Comparison of ENCODE assay signal across 21 cellular contexts in the genomic region with DNA sequence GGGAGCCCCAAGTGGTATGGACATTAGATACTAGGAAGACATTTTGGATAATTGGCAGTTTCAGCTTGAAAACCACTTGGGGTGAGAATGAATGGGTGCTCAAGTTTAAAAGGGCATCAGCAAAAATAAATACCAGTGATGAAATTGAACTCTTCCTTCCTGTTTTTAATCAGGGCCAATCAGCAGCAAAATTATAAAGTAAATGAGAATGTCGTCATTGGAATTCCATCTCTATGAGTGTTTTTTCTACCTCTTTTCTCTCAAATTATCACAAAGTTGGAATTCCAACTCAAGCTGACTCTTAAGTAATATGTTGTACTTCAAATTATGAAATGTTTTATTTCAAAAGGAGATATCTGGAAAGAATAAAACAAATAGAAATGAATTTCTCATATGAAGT.
DNase-seq lines count a peak whose midpoint lies in the region; ATAC-seq and TF ChIP-seq lines count a peak whose summit lies in the region.
"Had no signal": no experiment of that assay in that cellular context is flagged by ENCODE, and none has a peak within 500 bp of the region (broad histone marks: within the 10 kb centered on the region; RNA-seq: fewer than 3 reads in every experiment).

No MANE protein-coding gene starts in this region.

- H3K4me2 ChIP-seq in mesenchymal stem cell (ENCODE audit: low read length, poor library complexity, severe bottlenecking): no peak overlapping the region

- no peaks in the 10 kb centered on the region for H3K27me3 Mint-ChIP-seq in type B pancreatic cell
- H3K27me3 Mint-ChIP-seq: activated CD8-positive, alpha-beta memory T cell treated with anti-CD3 and anti-CD28 coated beads, Interleukin-2, amount 10 ng/mL, durations not matched to agents 7 days and 5 days; activated T-helper 17 cell treated with anti-CD3 and anti-CD28 coated beads, Interleukin-2, amount 50 U/mL, for 72 hours had no signal

- no peak overlapping the region for H3K14ac ChIP-seq in mesenchymal stem cell (ENCODE audit: low read length in 2 of 2)

- no peak overlapping the region for H3K18ac ChIP-seq in mesenchymal stem cell (ENCODE audit: low read depth in 1 of 2, low read length in 2 of 2)

- H2BK12ac ChIP-seq in mesenchymal stem cell (ENCODE audit: low read length in 2 of 2): no peak overlapping the region

- no peak for TF ChIP-seq CTCF in type B pancreatic cell (conservative IDR thresholded peaks at IDR 0.05)

- no peaks in the 10 kb centered on the region for H3K9me3 ChIP-seq in mesenchymal stem cell (ENCODE audit: control insufficient read depth, low read length)

- H2AK5ac ChIP-seq in mesenchymal stem cell (ENCODE audit: low read length, severe bottlenecking): no peak overlapping the region

- no peak overlapping the region for H4K91ac ChIP-seq in mesenchymal stem cell (ENCODE audit: low read length)

- H3K4me1 ChIP-seq in mesenchymal stem cell (ENCODE audit: control insufficient read depth, insufficient read depth, low read depth, low read length): peaks cover 3% of the 10 kb centered on the region

- H2BK15ac ChIP-seq in mesenchymal stem cell (ENCODE audit: low read depth, poor library complexity, severe bottlenecking): no peak overlapping the region

- H2BK120ac ChIP-seq in mesenchymal stem cell (ENCODE audit: low read depth, low read length): no peak overlapping the region

- H3K36me3 Mint-ChIP-seq in type B pancreatic cell: no peaks in the 10 kb centered on the region
- H3K36me3 Mint-ChIP-seq: activated CD8-positive, alpha-beta memory T cell treated with anti-CD3 and anti-CD28 coated beads, Interleukin-2, amount 10 ng/mL, durations not matched to agents 7 days and 5 days; stimulated activated effector memory CD8-positive, alpha-beta T cell treated with anti-CD3 and anti-CD28 coated beads, Interleukin-12 subunit alpha, Interleukin-12 subunit beta, amount 100 ng/mL, for 72 hours had no signal

- no peaks in the 10 kb centered on the region for H3K9me3 Mint-ChIP-seq in type B pancreatic cell
- H3K9me3 Mint-ChIP-seq: neural crest cell had no signal

- H3K27me3 ChIP-seq in mesenchymal stem cell (ENCODE audit: control insufficient read depth in 1 of 2, insufficient read depth in 1 of 2, low read length in 2 of 2): no peaks in the 10 kb centered on the region

- no peak overlapping the region for H3K27ac Mint-ChIP-seq in type B pancreatic cell
- H3K27ac Mint-ChIP-seq: activated CD8-positive, alpha-beta memory T cell treated with anti-CD3 and anti-CD28 coated beads, Interleukin-2, amount 10 ng/mL, durations not matched to agents 7 days and 5 days; activated T-helper 17 cell treated with anti-CD3 and anti-CD28 coated beads, Interleukin-2, amount 50 U/mL, for 72 hours; stimulated activated effector memory CD8-positive, alpha-beta T cell treated with anti-CD3 and anti-CD28 coated beads, Interleukin-12 subunit alpha, Interleukin-12 subunit beta, amount 100 ng/mL, for 72 hours had no signal

- WGBS in mesenchymal stem cell: no CpG with 5 or more reads among the region's 1 CpG

- peak; percentile 82 for DNase-seq in EH (ENCODE audit: low read depth)
- DNase-seq in M059J (ENCODE audit: low read depth): peak; percentile 72
- peak; percentile 82 for DNase-seq in amniotic epithelial cell (ENCODE audit: low read depth)
- DNase-seq in mesenchymal stem cell: no peak
- no peak for DNase-seq in mesenteric fat pad (ENCODE audit: low spot score)
- no peak for DNase-seq in type B pancreatic cell (ENCODE audit: extremely low spot score, unreplicated experiment)
- DNase-seq: activated CD4-positive, alpha-beta T cell treated with anti-CD3 and anti-CD28 coated beads for 1 hour; activated CD8-positive, alpha-beta memory T cell treated with anti-CD3 and anti-CD28 coated beads, Interleukin-2, amount 10 ng/mL, durations not matched to agents 7 days and 5 days; C1 segment of cervical spinal cord; central memory CD4-positive, alpha-beta T cell; effector CD4-positive, alpha-beta T cell; hypothalamus; mesendoderm; NCI-H1930; NCI-H526; T1000 had no signal

- H3K4ac ChIP-seq in mesenchymal stem cell (ENCODE audit: low read depth in 1 of 2, low read length in 2 of 2): no peak overlapping the region

- H3K4me3 ChIP-seq in mesenchymal stem cell (ENCODE audit: insufficient read depth in 1 of 2, low read depth in 1 of 2, low read length in 2 of 2): no peak overlapping the region
- H3K4me3 ChIP-seq: SK-N-MC had no signal

- H3K79me1 ChIP-seq in mesenchymal stem cell (replicated peaks; ENCODE audit: low read length, poor library complexity, severe bottlenecking): no peaks in the 10 kb centered on the region

- H3K9ac ChIP-seq in mesenchymal stem cell (ENCODE audit: low read length): no peak overlapping the region

- ATAC-seq in HG02763 (IDR thresholded peaks at IDR 0.05; ENCODE audit: unreplicated experiment): no peak
- ATAC-seq: activated CD8-positive, alpha-beta memory T cell treated with anti-CD3 and anti-CD28 coated beads, Interleukin-2, amount 10 ng/mL, durations not matched to agents 7 days and 5 days; activated T-helper 17 cell treated with anti-CD3 and anti-CD28 coated beads, Interleukin-2, amount 50 U/mL, for 72 hours; stimulated activated effector memory CD8-positive, alpha-beta T cell treated with anti-CD3 and anti-CD28 coated beads, Interleukin-12 subunit alpha, Interleukin-12 subunit beta, amount 100 ng/mL, for 72 hours had no signal

- H3K27ac ChIP-seq in mesenchymal stem cell (ENCODE audit: low read length, poor library complexity, severe bottlenecking): peak overlapping the region; percentile 29
- H3K27ac ChIP-seq: SK-N-MC had no signal

- no peak overlapping the region for H2AFZ ChIP-seq in mesenchymal stem cell (ENCODE audit: low read depth, low read length)

- H3K4me1 Mint-ChIP-seq in type B pancreatic cell (ENCODE audit: unreplicated experiment): peaks cover 9% of the 10 kb centered on the region
- H3K4me1 Mint-ChIP-seq: activated CD8-positive, alpha-beta memory T cell treated with anti-CD3 and anti-CD28 coated beads, Interleukin-2, amount 10 ng/mL, durations not matched to agents 7 days and 5 days; activated T-helper 17 cell treated with anti-CD3 and anti-CD28 coated beads, Interleukin-2, amount 50 U/mL, for 72 hours; stimulated activated effector memory CD8-positive, alpha-beta T cell treated with anti-CD3 and anti-CD28 coated beads, Interleukin-12 subunit alpha, Interleukin-12 subunit beta, amount 100 ng/mL, for 72 hours had no signal

- H4K8ac ChIP-seq in mesenchymal stem cell (ENCODE audit: low read length): no peak overlapping the region

- no peak overlapping the region for H3K23ac ChIP-seq in mesenchymal stem cell (ENCODE audit: low read length in 2 of 2)

- H2BK5ac ChIP-seq in mesenchymal stem cell (ENCODE audit: low read depth, low read length, poor library complexity, severe bottlenecking): no peak overlapping the region

- no peaks in the 10 kb centered on the region for H3K36me3 ChIP-seq in mesenchymal stem cell (ENCODE audit: control insufficient read depth in 1 of 2, insufficient read depth in 2 of 2, low read depth in 1 of 2, low read length in 2 of 2)

- H3K4me3 Mint-ChIP-seq in type B pancreatic cell: no peak overlapping the region
- H3K4me3 Mint-ChIP-seq: activated CD8-positive, alpha-beta memory T cell treated with anti-CD3 and anti-CD28 coated beads, Interleukin-2, amount 10 ng/mL, durations not matched to agents 7 days and 5 days; activated T-helper 17 cell treated with anti-CD3 and anti-CD28 coated beads, Interleukin-2, amount 50 U/mL, for 72 hours; neural crest cell; stimulated activated effector memory CD8-positive, alpha-beta T cell treated with anti-CD3 and anti-CD28 coated beads, Interleukin-12 subunit alpha, Interleukin-12 subunit beta, amount 100 ng/mL, for 72 hours had no signal

Comparison
In these comparisons a context has a peak if more than half of its experiments do, and no peak if none do; other contexts are left out.
1. DNase-seq: peak in EH (single experiment), M059J (single experiment) and amniotic epithelial cell (single experiment); none in mesenchymal stem cell (single experiment), mesenteric fat pad (single experiment) and type B pancreatic cell (single experiment).